15 cellular contexts compared by ENCODE assay signal in the genomic region with DNA sequence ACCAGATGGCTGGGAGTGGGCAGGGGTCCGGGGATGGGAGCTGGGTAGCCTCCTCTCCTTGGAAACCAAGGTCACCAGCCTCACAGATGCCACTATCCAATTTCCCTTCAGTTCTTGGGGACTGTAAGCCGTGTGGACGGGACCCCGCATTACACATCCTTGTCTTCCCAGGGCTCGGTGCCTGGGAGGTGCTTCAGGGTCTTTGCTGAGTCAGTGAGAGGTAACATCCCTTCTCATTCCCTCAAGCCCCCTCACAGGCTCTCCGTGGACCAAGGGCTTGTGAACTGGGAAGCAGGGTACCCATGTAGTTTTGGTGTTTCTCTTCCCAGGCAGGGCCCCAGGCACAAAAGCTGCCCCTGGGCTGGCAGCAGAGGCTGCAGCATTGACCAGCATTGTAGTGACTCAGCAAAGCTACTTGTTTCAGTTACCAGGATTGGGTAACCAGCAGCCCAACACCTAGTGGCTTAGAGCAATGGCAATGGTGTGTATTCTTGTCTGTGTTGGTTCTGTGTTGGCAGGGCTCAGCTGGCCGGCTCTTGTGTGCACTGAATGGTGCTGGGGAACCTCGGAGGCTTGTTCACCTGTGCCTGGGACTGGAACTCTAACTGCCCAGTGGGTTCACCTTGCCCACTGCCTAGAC. TPM values are rescaled to one million over a fixed set of nuclear protein-coding genes. Genes with fewer than 3 reads are reported as not detected.
DNase-seq lines count a peak whose midpoint lies in the region; ATAC-seq and TF ChIP-seq lines count a peak whose summit lies in the region.
"Had no signal": no experiment of that assay in that cellular context is flagged by ENCODE, and none has a peak within 500 bp of the region (broad histone marks: within the 10 kb centered on the region; RNA-seq: fewer than 3 reads in every experiment).

No MANE protein-coding gene starts in this region.

- H3K27ac ChIP-seq in GM23248 = no peak overlapping the region
- H3K27ac ChIP-seq in osteoblast (ENCODE audit: low read depth, low read length) = no peak overlapping the region
- H3K27ac ChIP-seq: epithelial cell of prostate, PC-9, tibial artery had no signal

- no peak overlapping the region for H3K4me2 ChIP-seq in GM23248 (ENCODE audit: unreplicated experiment)
- no peak overlapping the region for H3K4me2 ChIP-seq in osteoblast (ENCODE audit: insufficient read depth, low read length)
- H3K4me2 ChIP-seq: PC-9 had no signal

- peaks cover 37% of the 10 kb centered on the region for H3K27me3 Mint-ChIP-seq in MCF 10A (ENCODE audit: insufficient read depth, unreplicated experiment)

- WGBS in GM23248 (ENCODE audit: low coverage in 1 of 2, low lambda C conversion rate in 2 of 2, missing lambda C conversion rate in 2 of 2), 2 experiments = 76 to 78% methylated on average over 8 of the region's 8 CpGs

- TF ChIP-seq POLR2A in NB4 (IDR thresholded peaks at IDR 0.05; ENCODE audit: extremely low read depth, insufficient read length) = no peak

- H3K9me3 ChIP-seq in GM23248 (ENCODE audit: low read depth) (no peaks in the 10 kb centered on the region), osteoblast (ENCODE audit: low read depth, low read length) (no peaks in the 10 kb centered on the region)

- TF ChIP-seq CTCF in NB4 (IDR thresholded peaks at IDR 0.05; ENCODE audit: low read depth, low read length) = no peak
- no peak for TF ChIP-seq CTCF in MCF 10A (IDR thresholded peaks at IDR 0.05; ENCODE audit: unreplicated experiment)
- TF ChIP-seq CTCF in osteoblast (IDR thresholded peaks at IDR 0.05; ENCODE audit: extremely low read depth, low read depth, low read length) = no peak

- H3K9me2 ChIP-seq in GM23248 (ENCODE audit: insufficient read depth) = no peaks in the 10 kb centered on the region

- ATAC-seq in HG02973 (IDR thresholded peaks at IDR 0.05; ENCODE audit: unreplicated experiment) (no peak), HG03095 (IDR thresholded peaks at IDR 0.05; ENCODE audit: unreplicated experiment) (no peak), esophagus mucosa (no peak)

- no peak overlapping the region for H3K9ac ChIP-seq in GM23248

- H4K20me1 ChIP-seq in GM23248 (ENCODE audit: insufficient read depth) (no peaks in the 10 kb centered on the region), osteoblast (ENCODE audit: insufficient read depth, low read length) (no peaks in the 10 kb centered on the region)

- in situ Hi-C loops in GM23248 (cut with MboI) = no loop called here

- intact Hi-C loops in MCF 10A (cut with micrococcal nuclease) = no loop called here

- DNase-seq in GM23248 (peak; percentile 43), NB4 (ENCODE audit: low read depth) (peak; percentile 78), MCF 10A (ENCODE audit: unreplicated experiment) (peak; percentile 79), osteoblast (ENCODE audit: insufficient read length, low spot score, missing footprints) (peak; percentile 51), iPS-NIHi7 (ENCODE audit: extremely low spot score) (no peak)
- DNase-seq: activated CD4-positive, alpha-beta memory T cell treated with anti-CD3 and anti-CD28 coated beads, Interleukin-2, amount 10 ng/mL, durations not matched to agents 7 days and 5 days; activated naive CD4-positive, alpha-beta T cell treated with anti-CD3 and anti-CD28 coated beads, Interleukin-2, amount 10 ng/mL, durations not matched to agents 7 days and 5 days; PC-9; stimulated activated CD4-positive, alpha-beta T cell treated with anti-CD3 and anti-CD28 coated beads, Interleukin-15, amount 100 ng/mL, for 24 hours had no signal

- no peaks in the 10 kb centered on the region for H3F3A ChIP-seq in GM23248 (ENCODE audit: insufficient read depth)

- H2AFZ ChIP-seq in GM23248 (no peak overlapping the region), osteoblast (ENCODE audit: low read length) (no peak overlapping the region)
- H2AFZ ChIP-seq: PC-9 had no signal

- H3K4me1 Mint-ChIP-seq in MCF 10A (ENCODE audit: insufficient read depth, unreplicated experiment) = peaks cover 4% of the 10 kb centered on the region

- POLR2A ChIA-PET in MCF 10A (lab: Yijun Ruan, JAX) = interaction anchor here (0.5 to 1.4 kb wide), 2 partner anchors 40 to 199 kb away, joined by 3 to 4 read pairs; no protein-coding TSS in a partner anchor

- H3K36me3 Mint-ChIP-seq in MCF 10A (ENCODE audit: insufficient read depth, unreplicated experiment) = no peaks in the 10 kb centered on the region

- H3K36me3 ChIP-seq in GM23248 (ENCODE audit: low read depth) (no peaks in the 10 kb centered on the region), osteoblast (ENCODE audit: insufficient read depth, low read length) (no peaks in the 10 kb centered on the region)
- H3K36me3 ChIP-seq: tibial artery had no signal

- no peak overlapping the region for H3K27ac Mint-ChIP-seq in MCF 10A (ENCODE audit: low read depth, unreplicated experiment)
- H3K27ac Mint-ChIP-seq: activated CD4-positive, alpha-beta memory T cell treated with anti-CD3 and anti-CD28 coated beads, Interleukin-2, amount 10 ng/mL, durations not matched to agents 7 days and 5 days; activated naive CD4-positive, alpha-beta T cell treated with anti-CD3 and anti-CD28 coated beads, Interleukin-2, amount 10 ng/mL, durations not matched to agents 7 days and 5 days had no signal

- H3K27me3 ChIP-seq in GM23248 (replicated peaks; ENCODE audit: insufficient read depth) (peaks cover 28% of the 10 kb centered on the region), osteoblast (ENCODE audit: insufficient read depth, low read length) (peaks cover 53% of the 10 kb centered on the region)

- no TSS peak for BruUV-seq in MCF 10A (replicated peaks; lab: Mats Ljungman, UMichigan)

- H3K4me3 ChIP-seq in GM23248 = no peak overlapping the region
- no peak overlapping the region for H3K4me3 ChIP-seq in NB4 (ENCODE audit: low read depth, low read length)
- H3K4me3 ChIP-seq in osteoblast (ENCODE audit: insufficient read depth, low read length) = no peak overlapping the region
- H3K4me3 ChIP-seq: PC-9, tibial artery had no signal

- peaks cover 5% of the 10 kb centered on the region; the same call in 1 of the 2 replicates for H3K4me1 ChIP-seq in GM23248 (ENCODE audit: insufficient read depth)
- no peaks in the 10 kb centered on the region for H3K4me1 ChIP-seq in osteoblast (ENCODE audit: insufficient read depth, low read length)
- H3K4me1 ChIP-seq: tibial artery had no signal

- CTCF ChIA-PET in MCF 10A (lab: Yijun Ruan, JAX) = interaction anchor here (0.6 to 1.2 kb wide), 4 partner anchors 10 to 497 kb away, joined by 3 to 4 read pairs (median 4); no protein-coding TSS in a partner anchor

- H3K79me2 ChIP-seq in GM23248 (ENCODE audit: insufficient read depth) = no peaks in the 10 kb centered on the region
- H3K79me2 ChIP-seq in osteoblast (ENCODE audit: insufficient read depth, low read length) = no peaks in the 10 kb centered on the region

- no peak overlapping the region for H3K4me3 Mint-ChIP-seq in MCF 10A (ENCODE audit: unreplicated experiment)
- H3K4me3 Mint-ChIP-seq: activated CD4-positive, alpha-beta memory T cell treated with anti-CD3 and anti-CD28 coated beads, Interleukin-2, amount 10 ng/mL, durations not matched to agents 7 days and 5 days; activated naive CD4-positive, alpha-beta T cell treated with anti-CD3 and anti-CD28 coated beads, Interleukin-2, amount 10 ng/mL, durations not matched to agents 7 days and 5 days had no signal

- H3K9me3 Mint-ChIP-seq in MCF 10A (ENCODE audit: unreplicated experiment) = no peaks in the 10 kb centered on the region

RNA-seq across cellular contexts. Expression of a gene that starts 24.6 kb away (rescaled TPM):
- 0.32 TPM in 1 of 2 replicates, not detected in the other for total RNA-seq in GM23248 (2014; rRNA removed; shearing (Covaris generic))
- polyA plus RNA-seq in GM23248 (2016; fragmentation: Nextera tagmentation; extraction: Ambion mirVana) = 1.2 and 1.3 TPM in 2 replicates
- 3.7 and 6.6 TPM in 2 replicates for total RNA-seq in MCF 10A (2022)
- total RNA-seq in osteoblast = 1.1 and 1.2 TPM in 2 replicates
- total RNA-seq in esophagus mucosa = 0.72 TPM
- total RNA-seq: lung microvascular endothelial cell, PC-9 had no signal
